ENCODE assay signal across 8 cellular contexts in the genomic region with DNA sequence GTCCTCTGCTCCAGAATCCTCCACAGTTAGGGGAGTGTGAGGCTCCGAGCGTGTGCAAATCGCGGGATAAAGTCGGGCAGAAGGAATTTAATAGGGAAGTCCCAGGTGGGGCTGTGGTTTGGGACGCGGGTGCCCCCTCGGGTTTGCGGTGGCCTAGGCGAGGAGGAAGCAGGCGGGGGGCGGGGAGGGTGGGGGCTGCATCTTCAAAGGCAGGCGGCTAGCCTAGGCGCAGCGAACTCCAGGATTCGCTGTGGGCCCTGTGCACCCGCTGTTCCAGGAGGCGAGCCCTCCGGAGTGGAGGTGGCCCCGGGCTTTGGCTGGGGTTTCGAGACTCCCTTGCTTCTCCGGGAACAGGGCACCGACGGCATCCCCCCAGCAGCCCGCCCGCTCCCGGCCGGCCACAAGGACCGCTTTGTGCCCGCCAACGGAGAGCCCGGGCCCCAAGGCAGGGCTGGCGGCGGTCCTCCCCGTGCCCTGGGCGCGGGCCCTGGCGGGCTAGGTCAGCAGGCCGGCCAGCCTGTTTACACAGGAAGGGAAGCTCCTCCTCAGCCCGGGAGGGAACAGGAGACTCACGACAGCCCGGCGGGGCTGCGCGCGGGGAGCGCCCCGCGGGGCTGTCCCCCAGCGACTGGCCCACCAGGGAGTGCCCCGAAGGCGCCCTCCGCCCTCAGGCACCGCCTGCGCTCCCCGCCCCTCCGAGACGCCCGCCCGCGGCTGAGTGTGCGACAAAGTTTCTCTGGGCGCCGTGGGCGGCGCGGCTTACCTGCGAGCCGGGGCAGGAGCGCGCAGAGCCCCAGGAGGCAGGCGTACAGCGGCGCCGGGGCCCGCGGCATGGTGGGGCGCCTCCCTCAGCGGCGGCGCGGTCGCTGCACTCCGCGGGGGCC. TPM values are rescaled to one million over a fixed set of nuclear protein-coding genes. Genes with fewer than 3 reads are reported as not detected.
DNase-seq lines count a peak whose midpoint lies in the region; ATAC-seq and TF ChIP-seq lines count a peak whose summit lies in the region.

No MANE protein-coding gene starts in this region.

- H3K9me3 ChIP-seq in WERI-Rb-1 (ENCODE audit: severe bottlenecking), result no peaks in the 10 kb centered on the region
- H3K9me3 ChIP-seq in lower lobe of right lung, result no peaks in the 10 kb centered on the region

- peaks cover 46% of the 10 kb centered on the region for H3K4me1 Mint-ChIP-seq in dendritic cell treated with granulocyte-macrophage colony-stimulating factor and Interleukin-4, amounts not matched to agents 40 ng/mL and 50 ng/mL, for 4 days (ENCODE audit: low read depth)

- ATAC-seq in GM18907 (IDR thresholded peaks at IDR 0.05; ENCODE audit: unreplicated experiment) (peak; percentile 51), HG03280 (IDR thresholded peaks at IDR 0.05; ENCODE audit: unreplicated experiment) (peak; percentile 37), lower lobe of right lung (peak; percentile 78 to 81)

- no peaks in the 10 kb centered on the region for H3K27me3 ChIP-seq in WERI-Rb-1 (ENCODE audit: insufficient read depth, low read depth, severe bottlenecking)
- no peaks in the 10 kb centered on the region for H3K27me3 ChIP-seq in lower lobe of right lung (ENCODE audit: low read depth)

- TF ChIP-seq CTCF in WERI-Rb-1 (IDR thresholded peaks at IDR 0.05; ENCODE audit: low read depth, low read length) (no peak), lower lobe of right lung (IDR thresholded peaks at IDR 0.05) (no peak)

- intact Hi-C loops in dendritic cell treated with granulocyte-macrophage colony-stimulating factor and Interleukin-4, amounts not matched to agents 40 ng/mL and 50 ng/mL, for 4 days (cut with micrococcal nuclease), result no loop called here
- intact Hi-C loops in lower lobe of right lung (cut with DNase I), result no loop called here

- H3K36me3 Mint-ChIP-seq in dendritic cell treated with granulocyte-macrophage colony-stimulating factor and Interleukin-4, amounts not matched to agents 40 ng/mL and 50 ng/mL, for 4 days (ENCODE audit: low read depth), result peaks cover 16% of the 10 kb centered on the region

- H3K27ac ChIP-seq in WERI-Rb-1, result no peak overlapping the region
- H3K27ac ChIP-seq in lower lobe of right lung, result peak overlapping the region; percentile 90

- no peaks in the 10 kb centered on the region for H3K9me3 Mint-ChIP-seq in dendritic cell treated with granulocyte-macrophage colony-stimulating factor and Interleukin-4, amounts not matched to agents 40 ng/mL and 50 ng/mL, for 4 days

- peaks cover 13% of the 10 kb centered on the region for H3K4me1 ChIP-seq in lower lobe of right lung

- H3K27ac Mint-ChIP-seq in dendritic cell treated with granulocyte-macrophage colony-stimulating factor and Interleukin-4, amounts not matched to agents 40 ng/mL and 50 ng/mL, for 4 days, result peak overlapping the region; percentile 45

- H3K27me3 Mint-ChIP-seq in dendritic cell treated with granulocyte-macrophage colony-stimulating factor and Interleukin-4, amounts not matched to agents 40 ng/mL and 50 ng/mL, for 4 days, result peaks cover 63% of the 10 kb centered on the region

- DNase-seq in AG08396 (ENCODE audit: low spot score), result peak; percentile 77
- peak; percentile 39 for DNase-seq in WERI-Rb-1
- peak; percentile 73 for DNase-seq in lower lobe of right lung
- peak; percentile 14 to 37 for DNase-seq in stimulated activated CD8-positive, alpha-beta memory T cell treated with anti-CD3 and anti-CD28 coated beads, Interleukin-15, amount 100 ng/mL, for 4 hours (ENCODE audit: low read depth in 2 of 2)
- DNase-seq in NOMO-1 treated with DMSO at 0.1 percent for 48 hours (lab: John Stamatoyannopoulos, UW; ENCODE audit: unreplicated experiment), result no peak

- H3K4me3 ChIP-seq in WERI-Rb-1 (ENCODE audit: low read depth, low read length) (peak overlapping the region; percentile 46), lower lobe of right lung (peak overlapping the region; percentile 76)

- H3K36me3 ChIP-seq in WERI-Rb-1, result no peaks in the 10 kb centered on the region
- H3K36me3 ChIP-seq in lower lobe of right lung, result no peaks in the 10 kb centered on the region

- peak overlapping the region; percentile 73 for H3K4me3 Mint-ChIP-seq in dendritic cell treated with granulocyte-macrophage colony-stimulating factor and Interleukin-4, amounts not matched to agents 40 ng/mL and 50 ng/mL, for 4 days

RNA-seq across cellular contexts. Expression of gene ITGB5, which starts 0.8 kb away (rescaled TPM):
- total RNA-seq in lower lobe of right lung, result 93.1 TPM

RNA-seq across cellular contexts. Expression of gene MUC13, which starts 48.1 kb away (rescaled TPM):
- total RNA-seq in lower lobe of right lung, result 0.18 TPM
